8 cellular contexts compared by ENCODE assay signal in genomic region chr1:205456868-205457724, GRCh38. TPM values are rescaled to one million over a fixed set of nuclear protein-coding genes. Genes with fewer than 3 reads are reported as not detected.
DNase-seq lines count a peak whose midpoint lies in the region; ATAC-seq and TF ChIP-seq lines count a peak whose summit lies in the region.

No MANE protein-coding gene starts in this region.

- CTCF ChIA-PET in activated CD4-positive, alpha-beta T cell treated with anti-CD3 and anti-CD28 coated beads for 36 hours (lab: Charles Lee): interaction anchor here (0.7 to 2.6 kb wide), 5 partner anchors 21 to 139 kb away, joined by 3 to 13 read pairs (median 3); no protein-coding TSS in a partner anchor

- intact Hi-C loops in activated CD4-positive, alpha-beta T cell treated with anti-CD3 and anti-CD28 coated beads for 36 hours (cut with DNase I, micrococcal nuclease): no loop called here

- H3K4me1 Mint-ChIP-seq in activated CD4-positive, alpha-beta T cell treated with anti-CD3 and anti-CD28 coated beads for 36 hours: peaks cover 9% of the 10 kb centered on the region
- peaks cover 14% of the 10 kb centered on the region for H3K4me1 Mint-ChIP-seq in stimulated activated naive CD8-positive, alpha-beta T cell treated with anti-CD3 and anti-CD28 coated beads, Interleukin-15, amount 100 ng/mL, for 72 hours

- no peak for TF ChIP-seq CTCF in epithelial cell of proximal tubule (conservative IDR thresholded peaks at IDR 0.05; ENCODE audit: low read depth, low read length)

- H3K27ac Mint-ChIP-seq in activated CD4-positive, alpha-beta T cell treated with anti-CD3 and anti-CD28 coated beads for 36 hours: no peak overlapping the region
- no peak overlapping the region for H3K27ac Mint-ChIP-seq in stimulated activated naive CD8-positive, alpha-beta T cell treated with anti-CD3 and anti-CD28 coated beads, Interleukin-15, amount 100 ng/mL, for 72 hours

- no peak for TF ChIP-seq POLR2A in GM18505 (IDR thresholded peaks at IDR 0.05; ENCODE audit: borderline replicate concordance, extremely low read depth, insufficient read depth, insufficient read length)

- ATAC-seq in activated CD4-positive, alpha-beta T cell treated with anti-CD3 and anti-CD28 coated beads for 36 hours: no peak
- ATAC-seq in stimulated activated naive CD8-positive, alpha-beta T cell treated with anti-CD3 and anti-CD28 coated beads, Interleukin-15, amount 100 ng/mL, for 72 hours: peak; percentile 37
- ATAC-seq in GM19035 (IDR thresholded peaks at IDR 0.05; ENCODE audit: unreplicated experiment) (no peak), GM18505 (IDR thresholded peaks at IDR 0.05; ENCODE audit: unreplicated experiment) (no peak)

- POLR2A ChIA-PET in activated CD4-positive, alpha-beta T cell treated with anti-CD3 and anti-CD28 coated beads for 36 hours (lab: Charles Lee): interaction anchor here (0.6 kb wide), 1 partner anchor 151 kb away, joined by 3 read pairs; no protein-coding TSS in a partner anchor

- peak overlapping the region; percentile 53 for H3K4me3 Mint-ChIP-seq in activated CD4-positive, alpha-beta T cell treated with anti-CD3 and anti-CD28 coated beads for 36 hours
- H3K4me3 Mint-ChIP-seq in stimulated activated naive CD8-positive, alpha-beta T cell treated with anti-CD3 and anti-CD28 coated beads, Interleukin-15, amount 100 ng/mL, for 72 hours: peak overlapping the region; percentile 47 to 69

- peak overlapping the region; percentile 22 for H3K4me3 ChIP-seq in epithelial cell of proximal tubule (ENCODE audit: low read depth, low read length)

- no peaks in the 10 kb centered on the region for H3K9me3 Mint-ChIP-seq in activated CD4-positive, alpha-beta T cell treated with anti-CD3 and anti-CD28 coated beads for 36 hours (ENCODE audit: low read depth)
- no peaks in the 10 kb centered on the region for H3K9me3 Mint-ChIP-seq in stimulated activated naive CD8-positive, alpha-beta T cell treated with anti-CD3 and anti-CD28 coated beads, Interleukin-15, amount 100 ng/mL, for 72 hours

- H3K36me3 Mint-ChIP-seq in activated CD4-positive, alpha-beta T cell treated with anti-CD3 and anti-CD28 coated beads for 36 hours (ENCODE audit: low read depth): no peaks in the 10 kb centered on the region

- peaks cover 62% of the 10 kb centered on the region for H3K27me3 Mint-ChIP-seq in activated CD4-positive, alpha-beta T cell treated with anti-CD3 and anti-CD28 coated beads for 36 hours
- H3K27me3 Mint-ChIP-seq in stimulated activated naive CD8-positive, alpha-beta T cell treated with anti-CD3 and anti-CD28 coated beads, Interleukin-15, amount 100 ng/mL, for 72 hours: peaks cover 84% of the 10 kb centered on the region

- DNase-seq in activated CD4-positive, alpha-beta T cell treated with anti-CD3 and anti-CD28 coated beads for 36 hours: peak; percentile 28
- DNase-seq in activated CD4-positive, alpha-beta T cell treated with anti-CD3 and anti-CD28 coated beads for 4 hours: no peak
- DNase-seq in NCI-H82 treated with DMSO at 0.1 percent for 48 hours (lab: John Stamatoyannopoulos, UW; ENCODE audit: unreplicated experiment) (peak; percentile 79), epithelial cell of proximal tubule (ENCODE audit: low read depth) (no peak), HuH-7 (ENCODE audit: low spot score) (no peak)
- DNase-seq in stimulated activated naive CD8-positive, alpha-beta T cell treated with anti-CD3 and anti-CD28 coated beads, Interleukin-15, amount 100 ng/mL, for 72 hours: no peak

RNA-seq across cellular contexts. Expression of gene BLACAT1, which starts 1.3 kb away (rescaled TPM):
- total RNA-seq in activated CD4-positive, alpha-beta T cell treated with anti-CD3 and anti-CD28 coated beads for 36 hours: under 1 TPM; 0.25 to 0.32 TPM
- 0.36 and 3.9 TPM in 2 replicates for total RNA-seq in epithelial cell of proximal tubule

RNA-seq across cellular contexts. Expression of gene LEMD1, which starts 35.2 kb away (rescaled TPM):
- total RNA-seq in activated CD4-positive, alpha-beta T cell treated with anti-CD3 and anti-CD28 coated beads for 36 hours: under 1 TPM; 0.66 to 0.79 TPM
- total RNA-seq in epithelial cell of proximal tubule: 0.52 TPM in 1 of 2 replicates, not detected in the other

RNA-seq across cellular contexts. Expression of gene CDK18, which starts 47.4 kb away (rescaled TPM):
- total RNA-seq in activated CD4-positive, alpha-beta T cell treated with anti-CD3 and anti-CD28 coated beads for 36 hours: 1 to 10 TPM; 4.9 to 5.9 TPM
- 4.6 and 17.3 TPM in 2 replicates for total RNA-seq in epithelial cell of proximal tubule

Comparison
In these comparisons a context has a peak if more than half of its experiments do, and no peak if none do; other contexts are left out.
1. DNase-seq: peak in activated CD4-positive, alpha-beta T cell treated with anti-CD3 and anti-CD28 coated beads for 36 hours (single experiment) and NCI-H82 treated with DMSO at 0.1 percent for 48 hours (single experiment); none in activated CD4-positive, alpha-beta T cell treated with anti-CD3 and anti-CD28 coated beads for 4 hours (0 of 2), epithelial cell of proximal tubule (single experiment), stimulated activated naive CD8-positive, alpha-beta T cell treated with anti-CD3 and anti-CD28 coated beads, Interleukin-15, amount 100 ng/mL, for 72 hours (0 of 2) and HuH-7 (single experiment).